Comparison of ENCODE assay signal across 27 cellular contexts in genomic region chr7:118418433-118418832, GRCh38.
"Had no signal": no experiment of that assay in that cellular context is flagged by ENCODE, and none has a peak within 500 bp of the region (broad histone marks: within the 10 kb centered on the region; RNA-seq: fewer than 3 reads in every experiment).

No MANE protein-coding gene starts in this region.

- H3K36me3 ChIP-seq: adrenal gland, colonic mucosa, esophagus squamous epithelium, gastroesophageal sphincter, heart right ventricle had no signal

- DNase-seq: activated CD4-positive, alpha-beta memory T cell treated with anti-CD3 and anti-CD28 coated beads for 36 hours; activated CD4-positive, alpha-beta T cell treated with anti-CD3 and anti-CD28 coated beads for 36 hours; activated CD4-positive, alpha-beta T cell treated with anti-CD3 and anti-CD28 coated beads, Interleukin-2, amount 10 ng/mL, durations not matched to agents 24 days and 14 days; activated CD4-positive, CD25-positive, alpha-beta regulatory T cell; activated CD4-positive, CD25-positive, alpha-beta regulatory T cell treated with anti-CD3 and anti-CD28 coated beads, Interleukin-2, amount 50 U/mL, for 72 hours; activated CD8-positive, alpha-beta memory T cell treated with anti-CD3 and anti-CD28 coated beads, Interleukin-2, amount 10 ng/mL, durations not matched to agents 7 days and 5 days; activated CD8-positive, alpha-beta memory T cell treated with anti-CD3 and anti-CD28 coated beads, Interleukin-2, amount 50 U/mL, for 4 hours; activated CD8-positive, alpha-beta T cell treated with anti-CD3 and anti-CD28 coated beads, Interleukin-2, amount 10 ng/mL, durations not matched to agents 7 days and 5 days; activated effector memory CD4-positive, alpha-beta T cell treated with anti-CD3 and anti-CD28 coated beads, Interleukin-2, amount 50 U/mL, for 16 hours; activated naive CD4-positive, alpha-beta T cell treated with anti-CD3 and anti-CD28 coated beads for 36 hours; activated naive CD8-positive, alpha-beta T cell treated with anti-CD3 and anti-CD28 coated beads for 36 hours; activated naive CD8-positive, alpha-beta T cell treated with anti-CD3 and anti-CD28 coated beads, Interleukin-2, amount 50 U/mL, for 24 hours; activated T-cell treated with anti-CD3 and anti-CD28 coated beads, Interleukin-2, amount 50 U/mL, for 1 hour; activated T-cell treated with anti-CD3 and anti-CD28 coated beads, Interleukin-2, amount 50 U/mL, for 48 hours; adrenal gland; amygdala; aorta; body of pancreas; caudate nucleus; colonic mucosa; effector CD8-positive, alpha-beta T cell; esophagus squamous epithelium; foreskin melanocyte; heart right ventricle; T-helper 2 cell had no signal

- H3K27ac ChIP-seq: adrenal gland, body of pancreas, colonic mucosa, epithelial cell of prostate, esophagus squamous epithelium, gastroesophageal sphincter, heart right ventricle had no signal

- H3K27me3 ChIP-seq: adrenal gland, body of pancreas, colonic mucosa, esophagus squamous epithelium, gastroesophageal sphincter, heart right ventricle had no signal

- ATAC-seq: activated CD4-positive, alpha-beta T cell treated with anti-CD3 and anti-CD28 coated beads for 36 hours; activated CD8-positive, alpha-beta memory T cell treated with anti-CD3 and anti-CD28 coated beads, Interleukin-2, amount 10 ng/mL, durations not matched to agents 7 days and 5 days; activated CD8-positive, alpha-beta T cell treated with anti-CD3 and anti-CD28 coated beads, Interleukin-2, amount 10 ng/mL, durations not matched to agents 7 days and 5 days; activated naive CD8-positive, alpha-beta T cell treated with anti-CD3 and anti-CD28 coated beads, Interleukin-2, amount 50 U/mL, for 24 hours; body of pancreas; gastroesophageal sphincter; heart right ventricle had no signal

- H3K9me3 ChIP-seq: adrenal gland, body of pancreas, colonic mucosa, esophagus squamous epithelium, gastroesophageal sphincter, heart right ventricle had no signal

- H3K4me3 ChIP-seq: adrenal gland, body of pancreas, colonic mucosa, esophagus squamous epithelium, gastroesophageal sphincter, heart right ventricle had no signal

- H3K4me1 ChIP-seq: adrenal gland, body of pancreas, colonic mucosa, esophagus squamous epithelium, gastroesophageal sphincter, heart right ventricle had no signal
